8 cellular contexts compared by ENCODE assay signal in the genomic region with DNA sequence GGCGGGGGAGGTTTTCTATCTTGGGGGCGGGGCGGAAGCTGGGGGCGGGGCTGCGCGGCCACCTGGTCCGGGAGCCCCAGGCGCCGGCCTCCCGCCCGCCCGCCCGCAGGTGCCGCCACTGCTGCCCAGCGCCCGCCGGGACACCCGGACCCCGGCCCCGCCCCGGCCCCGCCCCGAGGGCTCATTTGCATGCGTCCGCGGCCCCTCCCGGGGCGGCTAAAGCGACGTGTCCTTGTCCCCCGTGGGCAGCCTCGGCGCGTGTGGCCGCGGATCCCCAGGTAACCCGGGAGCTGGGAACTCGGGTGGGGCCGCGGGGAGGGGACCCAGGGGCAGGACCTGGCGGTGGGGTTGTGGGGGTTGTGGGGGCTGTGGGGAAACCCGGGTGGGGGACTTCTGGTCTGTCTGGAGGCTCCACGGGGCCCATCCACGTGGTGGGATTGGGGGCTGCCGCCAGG. TPM values are rescaled to one million over a fixed set of nuclear protein-coding genes. Genes with fewer than 3 reads are reported as not detected.
DNase-seq lines count a peak whose midpoint lies in the region; ATAC-seq and TF ChIP-seq lines count a peak whose summit lies in the region.

Gene BHLHA15 (plus strand): TSS at position 219 of the 455 bp plus-strand sequence. CDS start 871 bp downstream, outside the sequence.

- H3K27me3 ChIP-seq in left lung (peaks cover 0 to 28% of the 10 kb centered on the region in 2 donors), thyroid gland (no peaks in the 10 kb centered on the region)

- POLR2A ChIA-PET in MCF 10A (lab: Yijun Ruan, JAX), result no interaction called here

- H3K27me3 Mint-ChIP-seq in activated CD8-positive, alpha-beta memory T cell treated with anti-CD3 and anti-CD28 coated beads, Interleukin-2, amount 10 ng/mL, durations not matched to agents 7 days and 5 days, result no peaks in the 10 kb centered on the region
- H3K27me3 Mint-ChIP-seq in MCF 10A (ENCODE audit: insufficient read depth, unreplicated experiment), result no peaks in the 10 kb centered on the region

- TF ChIP-seq CTCF in MCF 10A (IDR thresholded peaks at IDR 0.05; ENCODE audit: unreplicated experiment) (no peak), left lung (IDR thresholded peaks at IDR 0.05) (no peak), thyroid gland (IDR thresholded peaks at IDR 0.05) (no peak)

- no peaks in the 10 kb centered on the region for H3K4me1 Mint-ChIP-seq in activated CD8-positive, alpha-beta memory T cell treated with anti-CD3 and anti-CD28 coated beads, Interleukin-2, amount 10 ng/mL, durations not matched to agents 7 days and 5 days
- no peaks in the 10 kb centered on the region for H3K4me1 Mint-ChIP-seq in MCF 10A (ENCODE audit: insufficient read depth, unreplicated experiment)

- H3K27ac Mint-ChIP-seq in activated CD8-positive, alpha-beta memory T cell treated with anti-CD3 and anti-CD28 coated beads, Interleukin-2, amount 10 ng/mL, durations not matched to agents 7 days and 5 days, result no peak within 1 kb of the TSS
- H3K27ac Mint-ChIP-seq in MCF 10A (ENCODE audit: low read depth, unreplicated experiment), result no peak within 1 kb of the TSS

- TF ChIP-seq POLR2A in thyroid gland (IDR thresholded peaks at IDR 0.05), result no peak

- no CpG with 5 or more reads among the region's 45 CpGs for WGBS in thyroid gland, 2 donors

- no peaks in the 10 kb centered on the region for H3K9me3 ChIP-seq in left lung
- no peaks in the 10 kb centered on the region for H3K9me3 ChIP-seq in thyroid gland

- H3K36me3 ChIP-seq in left lung (peaks cover 0 to 32% of the 10 kb centered on the region in 2 donors), thyroid gland (peaks cover 5 to 6% of the 10 kb centered on the region in 2 donors)

- DNase-seq in activated CD8-positive, alpha-beta memory T cell treated with anti-CD3 and anti-CD28 coated beads, Interleukin-2, amount 10 ng/mL, durations not matched to agents 7 days and 5 days, result no peak
- DNase-seq in activated CD8-positive, alpha-beta memory T cell treated with anti-CD3 and anti-CD28 coated beads for 24 hours, result no peak
- DNase-seq in NCI-H510A (lab: John Stamatoyannopoulos, UW) (peak; percentile 45), MCF 10A (ENCODE audit: unreplicated experiment) (no peak), left lung (peak; percentile 56 to 89), thyroid gland (peak; percentile 51 to 59)

- peaks cover 0 to 8% of the 10 kb centered on the region in 2 donors for H3K4me1 ChIP-seq in left lung
- peaks cover 3% of the 10 kb centered on the region in 2 donors for H3K4me1 ChIP-seq in thyroid gland

- CTCF ChIA-PET in activated CD8-positive, alpha-beta memory T cell treated with anti-CD3 and anti-CD28 coated beads, Interleukin-2, amount 10 ng/mL, durations not matched to agents 7 days and 5 days (lab: Charles Lee), result no interaction called here
- CTCF ChIA-PET in MCF 10A (lab: Yijun Ruan, JAX), result no interaction called here

- ATAC-seq in activated CD8-positive, alpha-beta memory T cell treated with anti-CD3 and anti-CD28 coated beads, Interleukin-2, amount 10 ng/mL, durations not matched to agents 7 days and 5 days, result peak; percentile 64
- ATAC-seq in left lung (peak; percentile 83), HG02970 (IDR thresholded peaks at IDR 0.05; ENCODE audit: low FRiP score, unreplicated experiment) (no peak), GM18907 (IDR thresholded peaks at IDR 0.05; ENCODE audit: unreplicated experiment) (no peak)

- no TSS peak for BruUV-seq in MCF 10A (replicated peaks; lab: Mats Ljungman, UMichigan)

- no peaks in the 10 kb centered on the region for H3K36me3 Mint-ChIP-seq in activated CD8-positive, alpha-beta memory T cell treated with anti-CD3 and anti-CD28 coated beads, Interleukin-2, amount 10 ng/mL, durations not matched to agents 7 days and 5 days
- peaks cover 11% of the 10 kb centered on the region for H3K36me3 Mint-ChIP-seq in MCF 10A (ENCODE audit: insufficient read depth, unreplicated experiment)

- no peak within 1 kb of the TSS for H3K27ac ChIP-seq in left lung
- H3K27ac ChIP-seq in thyroid gland, result no peak within 1 kb of the TSS

- intact Hi-C loops in MCF 10A (cut with micrococcal nuclease), result no loop called here
- intact Hi-C loops in left lung (cut with DNase I), result no loop called here
- intact Hi-C loops in thyroid gland (cut with DNase I), result no loop called here

- H3K9me3 Mint-ChIP-seq in activated CD8-positive, alpha-beta memory T cell treated with anti-CD3 and anti-CD28 coated beads, Interleukin-2, amount 10 ng/mL, durations not matched to agents 7 days and 5 days (ENCODE audit: low read depth), result no peaks in the 10 kb centered on the region
- no peaks in the 10 kb centered on the region for H3K9me3 Mint-ChIP-seq in MCF 10A (ENCODE audit: unreplicated experiment)

- peak within 1 kb of the TSS; percentile 30 for H3K4me3 Mint-ChIP-seq in activated CD8-positive, alpha-beta memory T cell treated with anti-CD3 and anti-CD28 coated beads, Interleukin-2, amount 10 ng/mL, durations not matched to agents 7 days and 5 days
- H3K4me3 Mint-ChIP-seq in MCF 10A (ENCODE audit: unreplicated experiment), result peak within 1 kb of the TSS; percentile 41

- H3K4me3 ChIP-seq in left lung, result peak within 1 kb of the TSS; percentile 17 to 32
- H3K4me3 ChIP-seq in thyroid gland (replicated peaks in 1 of 3), result peak within 1 kb of the TSS in 1 of 3 donors; percentile 28

RNA-seq across cellular contexts. Expression of gene BHLHA15, which starts in this region (rescaled TPM):
- total RNA-seq in activated CD8-positive, alpha-beta memory T cell treated with anti-CD3 and anti-CD28 coated beads, Interleukin-2, amount 10 ng/mL, durations not matched to agents 7 days and 5 days, result under 1 TPM in 1 of 2 experiments, not detected in 1; 0.33 TPM
- 3.2 and 6.0 TPM in 2 replicates for total RNA-seq in MCF 10A (2022)
- total RNA-seq in left lung, result 1 to 10 TPM in 1 of 2 donors, under 1 TPM in 1; 0.87 to 2.4 TPM
- total RNA-seq in thyroid gland, result 1 to 10 TPM in 3 of 4 donors, not detected in 1; 1.2 to 8.7 (median 1.9) TPM

Comparison
In these comparisons a context has a peak if more than half of its experiments do, and no peak if none do; other contexts are left out.
1. Peak in ATAC-seq in activated CD8-positive, alpha-beta memory T cell treated with anti-CD3 and anti-CD28 coated beads, Interleukin-2, amount 10 ng/mL, durations not matched to agents 7 days and 5 days; RNA of the gene not detected or under 1 TPM.
2. DNase-seq: peak in NCI-H510A (single experiment), left lung (2 of 2) and thyroid gland (2 of 2); none in activated CD8-positive, alpha-beta memory T cell treated with anti-CD3 and anti-CD28 coated beads, Interleukin-2, amount 10 ng/mL, durations not matched to agents 7 days and 5 days (single experiment), activated CD8-positive, alpha-beta memory T cell treated with anti-CD3 and anti-CD28 coated beads for 24 hours (single experiment) and MCF 10A (single experiment).